8 cellular contexts compared by ENCODE assay signal in genomic region chr12:59596232-59597143, GRCh38. TPM values are rescaled to one million over a fixed set of nuclear protein-coding genes. Genes with fewer than 3 reads are reported as not detected.
A peak's percentile ranks its signal among the peaks of the same experiment; 100 is the strongest.
DNase-seq lines count a peak whose midpoint lies in the region; ATAC-seq and TF ChIP-seq lines count a peak whose summit lies in the region.

No MANE protein-coding gene starts in this region.

- POLR2A ChIA-PET in activated CD4-positive, alpha-beta memory T cell treated with anti-CD3 and anti-CD28 coated beads, Interleukin-2, amount 10 ng/mL, durations not matched to agents 7 days and 5 days (lab: Charles Lee), result interaction anchor here (1.1 to 2.4 kb wide), 4 partner anchors 12 to 154 kb away, joined by 3 to 23 read pairs (median 4); no protein-coding TSS in a partner anchor

- H3K9me3 Mint-ChIP-seq in activated CD4-positive, alpha-beta memory T cell treated with anti-CD3 and anti-CD28 coated beads, Interleukin-2, amount 10 ng/mL, durations not matched to agents 7 days and 5 days, result no peaks in the 10 kb centered on the region

- TF ChIP-seq CTCF in AG09319 (IDR thresholded peaks at IDR 0.05; ENCODE audit: low read depth, low read length), result peak; percentile 23

- ATAC-seq in GM19043 (IDR thresholded peaks at IDR 0.05; ENCODE audit: low read depth, unreplicated experiment) (peak; percentile 40), HG03354 (IDR thresholded peaks at IDR 0.05; ENCODE audit: poor library complexity, severe bottlenecking, unreplicated experiment) (peak; percentile 53)

- CTCF ChIA-PET in activated CD4-positive, alpha-beta memory T cell treated with anti-CD3 and anti-CD28 coated beads, Interleukin-2, amount 10 ng/mL, durations not matched to agents 7 days and 5 days (lab: Charles Lee), result no interaction called here

- no peaks in the 10 kb centered on the region for H3K27me3 Mint-ChIP-seq in activated CD4-positive, alpha-beta memory T cell treated with anti-CD3 and anti-CD28 coated beads, Interleukin-2, amount 10 ng/mL, durations not matched to agents 7 days and 5 days

- H3K27ac Mint-ChIP-seq in activated CD4-positive, alpha-beta memory T cell treated with anti-CD3 and anti-CD28 coated beads, Interleukin-2, amount 10 ng/mL, durations not matched to agents 7 days and 5 days, result peak overlapping the region; percentile 91

- DNase-seq in AG09319 (ENCODE audit: extremely low read depth, low read depth) (peak; percentile 81), NCI-H524 treated with DMSO at 0.1 percent for 48 hours (lab: John Stamatoyannopoulos, UW) (peak; percentile 27), medulla oblongata (ENCODE audit: extremely low spot score) (peak; percentile 79)
- peak; percentile 74 for DNase-seq in activated CD4-positive, alpha-beta memory T cell treated with anti-CD3 and anti-CD28 coated beads, Interleukin-2, amount 10 ng/mL, durations not matched to agents 7 days and 5 days
- DNase-seq in effector CD4-positive, alpha-beta T cell, result peak; percentile 77
- peak; percentile 44 to 70 (median 69) for DNase-seq in stimulated activated CD4-positive, alpha-beta T cell treated with anti-CD3 and anti-CD28 coated beads, TNF-alpha, amount 100 ng/mL, for 48 hours (ENCODE audit: low read depth in 3 of 3)

- H3K4me1 Mint-ChIP-seq in activated CD4-positive, alpha-beta memory T cell treated with anti-CD3 and anti-CD28 coated beads, Interleukin-2, amount 10 ng/mL, durations not matched to agents 7 days and 5 days, result peaks cover 35% of the 10 kb centered on the region

- H3K4me3 Mint-ChIP-seq in activated CD4-positive, alpha-beta memory T cell treated with anti-CD3 and anti-CD28 coated beads, Interleukin-2, amount 10 ng/mL, durations not matched to agents 7 days and 5 days, result peak overlapping the region; percentile 77

- peaks cover 10% of the 10 kb centered on the region for H3K36me3 Mint-ChIP-seq in activated CD4-positive, alpha-beta memory T cell treated with anti-CD3 and anti-CD28 coated beads, Interleukin-2, amount 10 ng/mL, durations not matched to agents 7 days and 5 days (ENCODE audit: low read depth)

RNA-seq across cellular contexts. Expression of gene SLC16A7, which starts 0.7 kb away (rescaled TPM):
- total RNA-seq in activated CD4-positive, alpha-beta memory T cell treated with anti-CD3 and anti-CD28 coated beads, Interleukin-2, amount 10 ng/mL, durations not matched to agents 7 days and 5 days, result 10 to 100 TPM; 20.4 to 22.0 TPM

Comparison
In these comparisons a context has a peak if more than half of its experiments do, and no peak if none do; other contexts are left out.
1. Peak in every context shown above with its lines: DNase-seq and ATAC-seq.
2. DNase-seq: peak in every context shown above with its lines; median percentile 81 in AG09319; 79 in medulla oblongata; 77 in effector CD4-positive, alpha-beta T cell; 74 in activated CD4-positive, alpha-beta memory T cell treated with anti-CD3 and anti-CD28 coated beads, Interleukin-2, amount 10 ng/mL, durations not matched to agents 7 days and 5 days; 69 in stimulated activated CD4-positive, alpha-beta T cell treated with anti-CD3 and anti-CD28 coated beads, TNF-alpha, amount 100 ng/mL, for 48 hours; 27 in NCI-H524 treated with DMSO at 0.1 percent for 48 hours.